ENCODE assay signal across 12 cellular contexts in the genomic region with DNA sequence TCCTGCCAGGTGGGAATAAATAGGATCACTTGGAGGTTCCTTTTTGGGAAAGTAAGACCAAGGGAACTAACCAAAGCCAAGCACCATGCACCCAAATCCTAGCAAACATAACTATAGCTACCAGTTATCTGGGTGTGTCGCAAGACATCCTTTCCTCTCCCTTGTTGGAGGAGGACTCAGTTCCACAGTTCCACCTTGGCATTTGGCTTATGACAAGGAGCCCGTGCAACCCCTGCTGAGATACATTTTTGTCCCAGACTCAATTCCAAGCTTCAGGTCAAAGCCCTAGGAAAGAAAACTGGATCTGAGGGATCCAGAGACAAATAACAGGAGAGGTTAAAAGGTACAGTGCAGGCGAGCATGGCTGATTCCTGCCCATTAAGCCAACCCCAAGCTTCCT. TPM values are rescaled to one million over a fixed set of nuclear protein-coding genes. Genes with fewer than 3 reads are reported as not detected.
"Had no signal": no experiment of that assay in that cellular context is flagged by ENCODE, and none has a peak within 500 bp of the region (broad histone marks: within the 10 kb centered on the region; RNA-seq: fewer than 3 reads in every experiment).

No MANE protein-coding gene starts in this region.

RNA-seq across cellular contexts. Expression of a gene that starts 40.8 kb away (rescaled TPM):
- total RNA-seq: activated naive CD4-positive, alpha-beta T cell treated with anti-CD3 and anti-CD28 coated beads for 36 hours; activated naive CD4-positive, alpha-beta T cell treated with anti-CD3 and anti-CD28 coated beads, Interleukin-2, amount 50 U/mL, for 72 hours; activated naive CD8-positive, alpha-beta T cell treated with anti-CD3 and anti-CD28 coated beads for 36 hours; activated naive CD8-positive, alpha-beta T cell treated with anti-CD3 and anti-CD28 coated beads, Interleukin-2, amount 10 ng/mL, durations not matched to agents 7 days and 5 days; activated T-cell treated with anti-CD3 and anti-CD28 coated beads, Interleukin-2, amount 50 U/mL, for 4 hours; activated T-cell treated with anti-CD3 and anti-CD28 coated beads, Interleukin-2, amount 50 U/mL, for 72 hours; activated T-helper 1 cell treated with anti-CD3 and anti-CD28 coated beads, Interleukin-12 subunit alpha, Interleukin-12 subunit beta, Interleukin-2, Interleukin-4 antibody, amounts not matched to agents 30 ng/mL and 10 ng/mL and 1 ng/mL, durations not matched to agents 14 hours and 24 hours and 36 hours; activated T-helper 17 cell treated with anti-CD3 and anti-CD28 coated beads, Interleukin-2, amount 50 U/mL, for 72 hours; activated T-helper 2 cell treated with anti-CD3 and anti-CD28 coated beads, Interferon-gamma antibody, Interleukin-2, Interleukin-4, amounts not matched to agents 10 μg/mL and 5 μg/mL and 100 μg/mL, durations not matched to agents 14 hours and 24 hours and 36 hours; bronchial epithelial cell; cardiac muscle cell; chondrocyte had no signal
- polyA plus RNA-seq: cardiac muscle cell had no signal
